Comparison of ENCODE assay signal across 9 cellular contexts in the genomic region with DNA sequence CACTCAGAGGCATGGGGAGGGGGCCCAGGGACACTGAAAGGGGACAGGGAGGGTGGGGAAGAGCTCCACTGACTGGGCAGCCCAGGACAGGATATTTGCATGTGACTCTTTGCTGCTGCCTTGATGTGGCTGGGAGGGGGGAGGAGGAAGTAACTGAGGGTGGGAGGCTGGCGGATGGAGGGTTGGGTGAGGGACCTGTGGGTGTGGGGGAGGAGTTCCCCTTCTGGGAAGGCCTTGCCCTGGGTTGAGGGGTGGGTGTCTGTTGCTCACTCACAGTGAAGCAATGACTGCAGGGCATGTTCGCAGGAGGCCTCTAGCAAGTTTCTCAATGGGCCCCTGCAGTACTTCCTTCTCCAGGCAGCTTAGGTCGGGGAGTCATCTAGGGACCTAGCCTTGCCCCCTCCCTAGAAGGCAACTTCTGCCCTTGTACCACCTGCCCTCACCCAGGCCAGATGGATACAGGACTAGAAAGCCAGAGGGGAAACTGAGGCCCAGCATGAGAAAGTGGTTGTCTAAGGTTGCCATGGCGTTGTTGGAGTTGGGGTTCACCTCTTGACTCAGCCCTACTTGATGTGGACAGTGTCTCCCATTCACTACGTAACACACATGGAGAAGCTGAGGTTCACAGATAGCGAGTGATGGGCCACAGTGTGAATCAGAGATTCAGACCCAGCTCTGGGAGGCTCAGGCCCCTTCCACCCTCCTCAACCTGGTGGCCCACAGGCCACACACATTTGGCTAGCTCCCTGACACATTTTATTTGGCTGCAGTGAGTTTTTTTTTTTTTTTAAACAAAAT. TPM values are rescaled to one million over a fixed set of nuclear protein-coding genes. Genes with fewer than 3 reads are reported as not detected.
DNase-seq lines count a peak whose midpoint lies in the region; ATAC-seq and TF ChIP-seq lines count a peak whose summit lies in the region.
"Had no signal": no experiment of that assay in that cellular context is flagged by ENCODE, and none has a peak within 500 bp of the region (broad histone marks: within the 10 kb centered on the region; RNA-seq: fewer than 3 reads in every experiment).

No MANE protein-coding gene starts in this region.

- DNase-seq in H7 (peak; percentile 69), spleen (peak; percentile 96), NCI-H748 (lab: John Stamatoyannopoulos, UW; ENCODE audit: unreplicated experiment) (no peak), hepatic stellate cell (ENCODE audit: low spot score) (no peak)
- peak; percentile 77 for DNase-seq in activated CD4-positive, CD25-positive, alpha-beta regulatory T cell treated with anti-CD3 and anti-CD28 coated beads, Interleukin-2, amount 50 U/mL, for 72 hours
- peak; percentile 77 for DNase-seq in effector CD4-positive, alpha-beta T cell

- WGBS in spleen, 5 donors: 32 to 40% (median 35%) methylated on average over 5 to 6 of the region's 6 CpGs

- H3K27me3 ChIP-seq in H7 (ENCODE audit: control insufficient read depth, insufficient read depth, low read length): no peaks in the 10 kb centered on the region
- H3K27me3 ChIP-seq in spleen (replicated peaks in 1 of 7): no peaks in the 10 kb centered on the region

- peak in 2 of 11 experiments; percentile 13 to 26 for TF ChIP-seq CTCF in spleen (IDR thresholded peaks at IDR 0.05 in 8 of 11, conservative IDR thresholded peaks at IDR 0.05 in 3 of 11)

- intact Hi-C loops in spleen (cut with DNase I; ENCODE audit: low total_unique reads): no loop called here

- H3K27ac ChIP-seq in spleen: peak overlapping the region; percentile 92 to 99 (median 98)

- H3K36me3 ChIP-seq in H7 (replicated peaks; ENCODE audit: control insufficient read depth, insufficient read depth, low read length) (peaks cover 19% of the 10 kb centered on the region), spleen (peaks cover 0 to 49% (median 35%) of the 10 kb centered on the region in 6 donors)

- TF ChIP-seq POLR2A in spleen (IDR thresholded peaks at IDR 0.05): peak in 1 of 3 donors; percentile 46

- no peak for ATAC-seq in HG03520 (IDR thresholded peaks at IDR 0.05; ENCODE audit: unreplicated experiment)
- no peak for ATAC-seq in HG03378 (IDR thresholded peaks at IDR 0.05; ENCODE audit: unreplicated experiment)

- no peak overlapping the region for H3K4me3 ChIP-seq in H7 (ENCODE audit: insufficient read depth, low read depth, low read length)
- peak overlapping the region in 7 of 8 donors; percentile 58 to 90 (median 79) for H3K4me3 ChIP-seq in spleen

- peaks cover 66 to 91% (median 85%) of the 10 kb centered on the region in 6 donors for H3K4me1 ChIP-seq in spleen

- H3K9me3 ChIP-seq in spleen: no peaks in the 10 kb centered on the region

RNA-seq across cellular contexts. Expression of gene GRK6, which starts 3.0 kb away (rescaled TPM):
- total RNA-seq in H7 (2014; rRNA removed; shearing (Covaris generic)): 62.4 and 66.8 TPM in 2 replicates
- total RNA-seq in spleen: 100 to 1,000 TPM; 114 to 170 (median 149) TPM
- 10 to 100 TPM; 45.7 to 75.9 (median 55.3) TPM for polyA plus RNA-seq in spleen

RNA-seq across cellular contexts. Expression of gene PRR7, which starts 17.2 kb away (rescaled TPM):
- 11.4 and 12.1 TPM in 2 replicates for total RNA-seq in H7 (2014; rRNA removed; shearing (Covaris generic))
- 1 to 10 TPM in 6 of 7 donors, not detected in 1; 2.6 to 5.3 (median 4.7) TPM for total RNA-seq in spleen
- polyA plus RNA-seq in spleen: 1 to 10 TPM; 1.7 to 5.7 (median 3.9) TPM

RNA-seq across cellular contexts. Expression of gene F12, which starts 20.1 kb away (rescaled TPM):
- total RNA-seq in H7 (2014; rRNA removed; shearing (Covaris generic)): 3.2 and 3.7 TPM in 2 replicates
- total RNA-seq in spleen: 1 to 10 TPM in 3 of 7 donors, under 1 TPM in 4; 0.60 to 1.7 (median 0.94) TPM
- 1 to 10 TPM; 1.1 to 2.3 (median 1.3) TPM for polyA plus RNA-seq in spleen

RNA-seq across cellular contexts. Expression of gene PFN3, which starts 29.0 kb away (rescaled TPM):
- not detected in 2 replicates for total RNA-seq in H7 (2014; rRNA removed; shearing (Covaris generic))
- total RNA-seq in spleen: not detected
- polyA plus RNA-seq in spleen: not detected
- total RNA-seq: glomerular endothelial cell had no signal

RNA-seq across cellular contexts. Expression of gene DBN1, which starts 44.0 kb away (rescaled TPM):
- total RNA-seq in H7 (2014; rRNA removed; shearing (Covaris generic)): 165 and 216 TPM in 2 replicates
- total RNA-seq in spleen: 10 to 100 TPM; 13.0 to 26.5 (median 17.6) TPM
- polyA plus RNA-seq in spleen: 10 to 100 TPM in 1 of 3 donors, 1 to 10 TPM in 2; 6.8 to 16.3 (median 7.6) TPM

Comparison
In these comparisons a context has a peak if more than half of its experiments do, and no peak if none do; other contexts are left out.
1. DNase-seq: peak in H7 (single experiment), activated CD4-positive, CD25-positive, alpha-beta regulatory T cell treated with anti-CD3 and anti-CD28 coated beads, Interleukin-2, amount 50 U/mL, for 72 hours (single experiment), effector CD4-positive, alpha-beta T cell (single experiment) and spleen (single experiment); none in NCI-H748 (single experiment) and hepatic stellate cell (single experiment).